ENCODE assay signal across 30 cellular contexts in genomic region chr5:23319906-23320305, GRCh38.
"Had no signal": no experiment of that assay in that cellular context is flagged by ENCODE, and none has a peak within 500 bp of the region (broad histone marks: within the 10 kb centered on the region; RNA-seq: fewer than 3 reads in every experiment).

No MANE protein-coding gene starts in this region.

- H3K9me3 ChIP-seq: adrenal gland, ascending aorta had no signal

- H3K36me3 ChIP-seq: adrenal gland, ascending aorta, cardiac muscle cell had no signal

- H3K4me3 ChIP-seq: adrenal gland, ascending aorta, cardiac muscle cell had no signal

- ATAC-seq: activated CD8-positive, alpha-beta T cell treated with anti-CD3 and anti-CD28 coated beads for 36 hours; activated naive CD4-positive, alpha-beta T cell treated with anti-CD3 and anti-CD28 coated beads, Interleukin-2, amount 50 U/mL, for 72 hours; activated T-cell treated with anti-CD3 and anti-CD28 coated beads, Interleukin-2, amount 50 U/mL, for 4 hours; activated T-cell treated with anti-CD3 and anti-CD28 coated beads, Interleukin-2, amount 50 U/mL, for 72 hours; activated T-helper 17 cell treated with anti-CD3 and anti-CD28 coated beads, Interleukin-2, amount 50 U/mL, for 72 hours had no signal

- H3K27ac ChIP-seq: adrenal gland, ascending aorta, cardiac muscle cell, VCaP had no signal

- DNase-seq: activated B cell treated with CpG ODN at 0.5 μM for 24 hours; activated CD4-positive, alpha-beta memory T cell treated with anti-CD3 and anti-CD28 coated beads for 36 hours; activated CD4-positive, alpha-beta T cell treated with anti-CD3 and anti-CD28 coated beads for 4 hours; activated CD4-positive, alpha-beta T cell treated with anti-CD3 and anti-CD28 coated beads, Interleukin-2, amount 10 ng/mL, durations not matched to agents 24 days and 14 days; activated CD4-positive, alpha-beta T cell treated with anti-CD3 and anti-CD28 coated beads, Interleukin-2, amount 50 U/mL, for 1 hour; activated CD4-positive, alpha-beta T cell treated with anti-CD3 and anti-CD28 coated beads, Interleukin-2, amount 50 U/mL, for 4 hours; activated CD4-positive, CD25-positive, alpha-beta regulatory T cell treated with anti-CD3 and anti-CD28 coated beads, Interleukin-2, amount 50 U/mL, for 72 hours; activated CD8-positive, alpha-beta memory T cell treated with anti-CD3 and anti-CD28 coated beads, Interleukin-2, amount 50 U/mL, for 4 hours; activated CD8-positive, alpha-beta T cell treated with anti-CD3 and anti-CD28 coated beads for 36 hours; activated effector memory CD4-positive, alpha-beta T cell treated with anti-CD3 and anti-CD28 coated beads, Interleukin-2, amount 50 U/mL, for 16 hours; activated gamma-delta T cell treated with Interleukin-2 at 50 U/mL for 16 hours; activated naive CD4-positive, alpha-beta T cell; activated naive CD4-positive, alpha-beta T cell treated with anti-CD3 and anti-CD28 coated beads for 36 hours; activated naive CD4-positive, alpha-beta T cell treated with anti-CD3 and anti-CD28 coated beads, Interleukin-2, amount 50 U/mL, for 16 hours; activated naive CD8-positive, alpha-beta T cell treated with anti-CD3 and anti-CD28 coated beads for 36 hours; activated T-cell treated with anti-CD3 and anti-CD28 coated beads for 4 hours; activated T-cell treated with anti-CD3 and anti-CD28 coated beads, Interleukin-2, amount 50 U/mL, for 1 hour; activated T-cell treated with anti-CD3 and anti-CD28 coated beads, Interleukin-2, amount 50 U/mL, for 4 hours; activated T-cell treated with anti-CD3 and anti-CD28 coated beads, Interleukin-2, amount 50 U/mL, for 72 hours; adrenal gland; amygdala; anterior cingulate cortex; T-helper 1 cell; T-helper 2 cell; T-helper 9 cell had no signal
